8 cellular contexts compared by ENCODE assay signal in the genomic region with DNA sequence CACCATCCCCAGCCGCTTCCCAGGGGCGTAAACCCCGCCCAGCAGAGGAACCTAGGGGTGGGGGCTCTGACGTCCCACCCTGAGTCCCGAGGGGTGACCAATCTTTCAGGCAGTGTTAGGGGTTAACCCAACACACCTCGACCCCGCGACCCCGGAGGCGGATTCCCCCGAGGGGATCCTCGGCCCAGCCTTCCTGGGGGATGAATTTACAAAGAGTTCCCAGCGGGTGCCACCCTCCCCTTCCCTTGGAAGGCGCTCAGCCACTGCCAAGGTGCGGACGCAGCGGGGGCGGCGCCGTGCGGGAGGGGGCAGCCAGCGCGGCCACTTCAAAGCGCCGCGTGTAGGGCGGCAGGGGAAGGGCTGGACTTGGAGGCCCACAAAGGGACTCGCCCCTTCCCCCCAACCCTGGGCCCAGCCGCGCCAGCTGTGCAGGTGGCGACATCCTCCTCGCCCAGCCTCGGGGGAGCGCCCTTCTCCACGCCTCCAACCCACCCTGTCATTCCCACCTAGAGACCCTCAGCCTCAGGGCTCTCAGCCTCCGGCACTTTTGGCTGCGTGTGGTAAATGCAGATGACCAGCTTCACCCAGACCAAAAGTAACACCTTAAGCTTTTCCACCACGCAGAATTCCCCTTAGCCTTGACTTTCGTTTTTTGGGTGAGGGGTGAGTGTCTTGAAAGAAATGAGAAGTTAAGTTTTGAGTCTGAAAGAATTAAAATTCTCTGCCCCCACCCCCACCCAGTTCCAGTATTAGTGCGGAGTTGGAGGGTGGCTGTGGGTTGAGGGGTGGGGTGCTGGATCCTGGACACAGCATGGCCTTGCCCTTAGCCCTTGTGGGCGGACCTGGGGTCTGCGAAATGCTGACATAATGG. TPM values are rescaled to one million over a fixed set of nuclear protein-coding genes. Genes with fewer than 3 reads are reported as not detected.
DNase-seq lines count a peak whose midpoint lies in the region; ATAC-seq and TF ChIP-seq lines count a peak whose summit lies in the region.

No MANE protein-coding gene starts in this region.

- peaks cover 59% of the 10 kb centered on the region for H3K4me1 Mint-ChIP-seq in activated CD4-positive, alpha-beta T cell treated with anti-CD3 and anti-CD28 coated beads, Interleukin-2, amount 10 ng/mL, durations not matched to agents 24 days and 14 days

- WGBS in psoas muscle, 3 donors, result 13 to 23% (median 15%) methylated on average over 30 to 42 of the region's 42 CpGs

- H3K27ac ChIP-seq in psoas muscle, result no peak overlapping the region

- TF ChIP-seq CTCF in GM20000 (IDR thresholded peaks at IDR 0.05; ENCODE audit: extremely low read depth, missing control alignments) (no peak), fibroblast of the aortic adventitia (IDR thresholded peaks at IDR 0.05; ENCODE audit: insufficient read depth, low read length) (no peak), psoas muscle (IDR thresholded peaks at IDR 0.05) (no peak)

- peaks cover 3% of the 10 kb centered on the region for H3K27me3 Mint-ChIP-seq in activated CD4-positive, alpha-beta T cell treated with anti-CD3 and anti-CD28 coated beads, Interleukin-2, amount 10 ng/mL, durations not matched to agents 24 days and 14 days

- peaks cover 7% of the 10 kb centered on the region for H3K4me1 ChIP-seq in psoas muscle

- H3K9me3 Mint-ChIP-seq in activated CD4-positive, alpha-beta T cell treated with anti-CD3 and anti-CD28 coated beads, Interleukin-2, amount 10 ng/mL, durations not matched to agents 24 days and 14 days, result no peaks in the 10 kb centered on the region

- peak overlapping the region; percentile 95 for H3K27ac Mint-ChIP-seq in activated CD4-positive, alpha-beta T cell treated with anti-CD3 and anti-CD28 coated beads, Interleukin-2, amount 10 ng/mL, durations not matched to agents 24 days and 14 days

- ATAC-seq in psoas muscle (peak; percentile 36 to 72 (median 63)), HG03469 (IDR thresholded peaks at IDR 0.05; ENCODE audit: unreplicated experiment) (no peak), HG03460 (IDR thresholded peaks at IDR 0.05; ENCODE audit: unreplicated experiment) (no peak)

- H3K9me3 ChIP-seq in psoas muscle, result no peaks in the 10 kb centered on the region

- peak overlapping the region; percentile 44 for H3K4me3 ChIP-seq in fibroblast of the aortic adventitia (ENCODE audit: low read depth, low read length)
- peak overlapping the region; percentile 59 for H3K4me3 ChIP-seq in psoas muscle

- intact Hi-C loops in activated CD4-positive, alpha-beta T cell treated with anti-CD3 and anti-CD28 coated beads, Interleukin-2, amount 10 ng/mL, durations not matched to agents 24 days and 14 days (cut with micrococcal nuclease), result loop anchor here (1.0 kb wide), 4 partner anchors 8 to 67 kb away; no protein-coding TSS in a partner anchor
- intact Hi-C loops in psoas muscle (cut with DNase I), result no loop called here

- peak overlapping the region; percentile 83 for H3K4me3 Mint-ChIP-seq in activated CD4-positive, alpha-beta T cell treated with anti-CD3 and anti-CD28 coated beads, Interleukin-2, amount 10 ng/mL, durations not matched to agents 24 days and 14 days

- no peaks in the 10 kb centered on the region for H3K36me3 ChIP-seq in psoas muscle (ENCODE audit: insufficient read depth in 1 of 2, low read depth in 1 of 2)

- peak; percentile 61 for DNase-seq in GM20000 (ENCODE audit: low spot score)
- peak; percentile 78 for DNase-seq in activated CD4-positive, alpha-beta T cell treated with anti-CD3 and anti-CD28 coated beads, Interleukin-2, amount 10 ng/mL, durations not matched to agents 24 days and 14 days
- DNase-seq in fibroblast of the aortic adventitia (ENCODE audit: low read depth), result no peak
- no peak for DNase-seq in psoas muscle
- no peak for DNase-seq in effector CD4-positive, alpha-beta T cell
- DNase-seq in NOMO-1 treated with DMSO at 0.1 percent for 48 hours (lab: John Stamatoyannopoulos, UW; ENCODE audit: unreplicated experiment), result no peak

- peaks cover 0 to 13% (median 3%) of the 10 kb centered on the region in 3 donors for H3K27me3 ChIP-seq in psoas muscle (ENCODE audit: insufficient read depth in 3 of 3, low read length in 2 of 3)

- peaks cover 2% of the 10 kb centered on the region for H3K36me3 Mint-ChIP-seq in activated CD4-positive, alpha-beta T cell treated with anti-CD3 and anti-CD28 coated beads, Interleukin-2, amount 10 ng/mL, durations not matched to agents 24 days and 14 days (ENCODE audit: low read depth)

RNA-seq across cellular contexts. Expression of a gene that starts 43.3 kb away (rescaled TPM):
- total RNA-seq in activated CD4-positive, alpha-beta T cell treated with anti-CD3 and anti-CD28 coated beads, Interleukin-2, amount 10 ng/mL, durations not matched to agents 24 days and 14 days, result 112 and 113 TPM in 2 replicates
- total RNA-seq in fibroblast of the aortic adventitia (ENCODE audit: low replicate concordance), result 1.1 and 16.8 TPM in 2 replicates
- total RNA-seq in psoas muscle, result 1 to 10 TPM in 2 of 4 donors, under 1 TPM in 2; 0.74 to 2.0 (median 1.0) TPM
- 1 to 10 TPM in 2 of 3 donors, under 1 TPM in 1; 0.24 to 2.6 (median 1.0) TPM for polyA plus RNA-seq in psoas muscle

Comparison
In these comparisons a context has a peak if more than half of its experiments do, and no peak if none do; other contexts are left out.
1. DNase-seq: peak in GM20000 (single experiment) and activated CD4-positive, alpha-beta T cell treated with anti-CD3 and anti-CD28 coated beads, Interleukin-2, amount 10 ng/mL, durations not matched to agents 24 days and 14 days (single experiment); none in fibroblast of the aortic adventitia (single experiment), psoas muscle (0 of 2), effector CD4-positive, alpha-beta T cell (single experiment) and NOMO-1 treated with DMSO at 0.1 percent for 48 hours (single experiment).
2. ATAC-seq: peak in psoas muscle (4 of 4); none in HG03469 (single experiment) and HG03460 (single experiment).